Comparison of ENCODE assay signal across 10 cellular contexts in genomic region chr12:123131291-123131831, GRCh38. TPM values are rescaled to one million over a fixed set of nuclear protein-coding genes. Genes with fewer than 3 reads are reported as not detected.
DNase-seq lines count a peak whose midpoint lies in the region; ATAC-seq and TF ChIP-seq lines count a peak whose summit lies in the region.
"Had no signal": no experiment of that assay in that cellular context is flagged by ENCODE, and none has a peak within 500 bp of the region (broad histone marks: within the 10 kb centered on the region; RNA-seq: fewer than 3 reads in every experiment).

No MANE protein-coding gene starts in this region.

- no peak for TF ChIP-seq POLR2A in HCT116 (IDR thresholded peaks at IDR 0.05; ENCODE audit: borderline replicate concordance, extremely low read depth, insufficient read depth, insufficient read length)

- peaks cover 4% of the 10 kb centered on the region for H3K9me3 Mint-ChIP-seq in endodermal cell

- H3K4me3 ChIP-seq in HCT116 (replicated peaks in 1 of 2; ENCODE audit: low read depth in 1 of 2, low read length in 2 of 2) = no peak overlapping the region
- H3K4me3 ChIP-seq in OCI-LY7 (ENCODE audit: low read depth, low read length, poor library complexity, severe bottlenecking) = no peak overlapping the region
- H3K4me3 ChIP-seq in endodermal cell (ENCODE audit: low read length) = no peak overlapping the region
- no peak overlapping the region for H3K4me3 ChIP-seq in parathyroid adenoma (ENCODE audit: low read depth, low read length)
- H3K4me3 ChIP-seq: SK-N-MC had no signal

- RAD21 ChIA-PET in HCT116 (lab: Charles Lee; ENCODE audit: low non-redundant PET in 1 of 2, low total read pairs in 2 of 2, uncharacterized antibody in 2 of 2, unreplicated experiment in 2 of 2) = no interaction called here

- H3K36me3 ChIP-seq in HCT116 (ENCODE audit: control insufficient read depth in 1 of 2, insufficient read depth in 2 of 2, low read length in 2 of 2) (no peaks in the 10 kb centered on the region), OCI-LY7 (ENCODE audit: insufficient read depth, low read length) (no peaks in the 10 kb centered on the region), endodermal cell (ENCODE audit: control insufficient read depth, insufficient read depth, low read length) (no peaks in the 10 kb centered on the region), parathyroid adenoma (ENCODE audit: control insufficient read depth, insufficient read depth, low read length) (no peaks in the 10 kb centered on the region)

- peak; percentile 13; the same call in 1 of the 2 replicates for ATAC-seq in HCT116
- ATAC-seq in GM19397 (IDR thresholded peaks at IDR 0.05; ENCODE audit: unreplicated experiment) = no peak
- no peak for ATAC-seq in GM21528 (IDR thresholded peaks at IDR 0.05; ENCODE audit: low FRiP score, unreplicated experiment)

- no peak overlapping the region for H3K27ac ChIP-seq in HCT116 (ENCODE audit: low read depth, low read length)
- no peak overlapping the region for H3K27ac ChIP-seq in OCI-LY7 (ENCODE audit: low read depth, low read length, poor library complexity, severe bottlenecking)
- H3K27ac ChIP-seq in endodermal cell (ENCODE audit: low read depth, low read length) = no peak overlapping the region
- peak overlapping the region; percentile 37 for H3K27ac ChIP-seq in parathyroid adenoma
- H3K27ac ChIP-seq: SK-N-MC had no signal

- H3K4me2 ChIP-seq in HCT116 (ENCODE audit: low read length) (peak overlapping the region; percentile 21), OCI-LY7 (ENCODE audit: low read length) (peak overlapping the region; percentile 28; the same call in 1 of the 2 replicates), parathyroid adenoma (ENCODE audit: low read length) (no peak overlapping the region)

- POLR2A ChIA-PET in HCT116 (lab: Charles Lee) (no interaction called here), OCI-LY7 (lab: Charles Lee) (no interaction called here)

- peaks cover 10% of the 10 kb centered on the region for H3K4me1 Mint-ChIP-seq in endodermal cell

- no peaks in the 10 kb centered on the region for H3K27me3 Mint-ChIP-seq in endodermal cell (ENCODE audit: insufficient read depth)

- H3K79me2 ChIP-seq in HCT116 (ENCODE audit: insufficient read depth, low read length) (peaks cover 7% of the 10 kb centered on the region; the same call in 1 of the 2 replicates), OCI-LY7 (ENCODE audit: insufficient read depth, low read depth, low read length) (no peaks in the 10 kb centered on the region), parathyroid adenoma (peaks cover 35% of the 10 kb centered on the region)

- no peak overlapping the region for H2AFZ ChIP-seq in HCT116 (ENCODE audit: low read depth, low read length, poor library complexity, severe bottlenecking)
- H2AFZ ChIP-seq in OCI-LY7 (ENCODE audit: low read length) = peak overlapping the region; percentile 62; the same call in 1 of the 2 replicates
- H2AFZ ChIP-seq in parathyroid adenoma = no peak overlapping the region

- no TSS peak for BruUV-seq in HCT116 (replicated peaks; lab: Mats Ljungman, UMichigan)
- no TSS peak for BruUV-seq in OCI-LY7 (replicated peaks; lab: Mats Ljungman, UMichigan)

- intact Hi-C loops in HCT116 (cut with micrococcal nuclease) (no loop called here), OCI-LY7 (cut with micrococcal nuclease; ENCODE audit: unreplicated experiment) (no loop called here), head of caudate nucleus (cut with DNase I) (no loop called here)

- peaks cover 7% of the 10 kb centered on the region for H3K36me3 Mint-ChIP-seq in endodermal cell (ENCODE audit: low read depth)

- H3K27ac Mint-ChIP-seq in endodermal cell = peak overlapping the region; percentile 75

- TF ChIP-seq CTCF in HCT116 (IDR thresholded peaks at IDR 0.05 in 2 of 3, conservative IDR thresholded peaks at IDR 0.05 in 1 of 3; ENCODE audit: borderline replicate concordance in 1 of 3, insufficient read depth in 1 of 3, low read depth in 2 of 3, low read length in 2 of 3) (no peak), OCI-LY7 (conservative IDR thresholded peaks at IDR 0.05; ENCODE audit: low read length) (no peak), endodermal cell (conservative IDR thresholded peaks at IDR 0.05) (no peak), parathyroid adenoma (IDR thresholded peaks at IDR 0.05) (no peak)

- no peak for TF ChIP-seq RAD21 in HCT116 (IDR thresholded peaks at IDR 0.05; ENCODE audit: low read depth)

- no peak overlapping the region for H3K4me3 Mint-ChIP-seq in endodermal cell
- H3K4me3 Mint-ChIP-seq: brain had no signal

- H3K9ac ChIP-seq in HCT116 (ENCODE audit: low read length) = no peak overlapping the region
- no peak overlapping the region for H3K9ac ChIP-seq in endodermal cell (ENCODE audit: extremely low read depth, low read length, poor library complexity, severe bottlenecking)
- no peak overlapping the region for H3K9ac ChIP-seq in parathyroid adenoma

- H3K27me3 ChIP-seq in HCT116 (ENCODE audit: insufficient read depth, low read length) (no peaks in the 10 kb centered on the region), endodermal cell (ENCODE audit: control insufficient read depth, insufficient read depth, low read length, poor library complexity, severe bottlenecking) (no peaks in the 10 kb centered on the region), parathyroid adenoma (ENCODE audit: control insufficient read depth, insufficient read depth, low read length) (no peaks in the 10 kb centered on the region)

- H4K20me1 ChIP-seq in HCT116 (ENCODE audit: insufficient read depth) = no peaks in the 10 kb centered on the region
- no peaks in the 10 kb centered on the region for H4K20me1 ChIP-seq in OCI-LY7 (ENCODE audit: insufficient read depth, low read length)

- 94% methylated on average over 3 to 4 of the region's 4 CpGs for WGBS in endodermal cell (ENCODE audit: insufficient coverage in 1 of 2, insufficient read length in 1 of 2), 2 experiments

- DNase-seq in HCT116 (ENCODE audit: low read depth, low spot score) = no peak
- no peak for DNase-seq in OCI-LY7 (ENCODE audit: low spot score)
- peak; percentile 64 for DNase-seq in endodermal cell
- DNase-seq in NCI-H82 treated with DMSO at 0.1 percent for 48 hours (lab: John Stamatoyannopoulos, UW; ENCODE audit: unreplicated experiment) = no peak
- DNase-seq in head of caudate nucleus = no peak

- CTCF ChIA-PET in HCT116 (lab: Charles Lee) = no interaction called here
- CTCF ChIA-PET in OCI-LY7 (lab: Charles Lee; ENCODE audit: unreplicated experiment) = no interaction called here

- H3K9me3 ChIP-seq in HCT116 (ENCODE audit: control insufficient read depth in 1 of 2, insufficient read depth in 1 of 2, low read depth in 1 of 2, low read length in 2 of 2) (no peaks in the 10 kb centered on the region), OCI-LY7 (ENCODE audit: low read length) (no peaks in the 10 kb centered on the region), endodermal cell (ENCODE audit: control insufficient read depth, low read length) (no peaks in the 10 kb centered on the region), parathyroid adenoma (ENCODE audit: control insufficient read depth, low read length) (no peaks in the 10 kb centered on the region)

- peaks cover 11 to 58% of the 10 kb centered on the region in 2 experiments for H3K4me1 ChIP-seq in HCT116 (ENCODE audit: control insufficient read depth in 1 of 2, insufficient read depth in 2 of 2, low read length in 2 of 2)
- H3K4me1 ChIP-seq in OCI-LY7 (ENCODE audit: insufficient read depth, low read length, poor library complexity, severe bottlenecking) = peaks cover 11% of the 10 kb centered on the region
- H3K4me1 ChIP-seq in endodermal cell (ENCODE audit: control insufficient read depth, insufficient read depth, low read length) = no peaks in the 10 kb centered on the region
- peaks cover 7% of the 10 kb centered on the region for H3K4me1 ChIP-seq in parathyroid adenoma

- H3K9me2 ChIP-seq in HCT116 (ENCODE audit: insufficient read depth) (no peaks in the 10 kb centered on the region), OCI-LY7 (ENCODE audit: insufficient read depth, low read length) (no peaks in the 10 kb centered on the region)

TF ChIP-seq in HCT116, 20 proteins besides CTCF, POLR2A, EP300 and RAD21:
- TF ChIP-seq ELF1 (IDR thresholded peaks at IDR 0.05; ENCODE audit: borderline replicate concordance, low read depth) (no peak), FOSL1 (IDR thresholded peaks at IDR 0.05; ENCODE audit: low read depth) (no peak), SP1 (IDR thresholded peaks at IDR 0.05; ENCODE audit: low read depth) (no peak), EZH2phosphoT487 (IDR thresholded peaks at IDR 0.05; ENCODE audit: borderline replicate concordance) (no peak), TCF7L2 (IDR thresholded peaks at IDR 0.05; ENCODE audit: borderline replicate concordance, extremely low read depth, insufficient read depth, insufficient read length) (no peak), ATF3 (IDR thresholded peaks at IDR 0.05) (no peak), SRF (IDR thresholded peaks at IDR 0.05; ENCODE audit: low read depth) (no peak), SIN3A (IDR thresholded peaks at IDR 0.05; ENCODE audit: low read depth) (no peak), MAX (IDR thresholded peaks at IDR 0.05) (no peak), CBX3 (IDR thresholded peaks at IDR 0.05; ENCODE audit: low read depth) (no peak), EGR1 (IDR thresholded peaks at IDR 0.05; ENCODE audit: low read depth) (no peak), YY1 (IDR thresholded peaks at IDR 0.05; ENCODE audit: extremely low read depth, insufficient replicate concordance, low read depth, low read length) (no peak), ZNF274 (IDR thresholded peaks at IDR 0.05; ENCODE audit: low read depth, low read length) (no peak)
TF ChIP-seq in HCT116: peak in this region for 0.

RNA-seq across cellular contexts. Expression of gene PITPNM2, which starts 19.5 kb away (rescaled TPM):
- total RNA-seq in HCT116 (2021; ENCODE audit: unreplicated experiment) (15.2 TPM), OCI-LY7 (2022) (0.42 and 0.77 TPM in 2 replicates), endodermal cell (10 to 100 TPM in 1 of 2 donors, 1 to 10 TPM in 1; 3.2 to 13.4 TPM)
- 8.9 and 13.6 TPM in 2 replicates for polyA plus RNA-seq in HCT116 (2012)
- total RNA-seq in OCI-LY7 (2014; rRNA removed; shearing (Covaris generic)) = 0.13 and 0.73 TPM in 2 replicates
- 3.0 TPM for polyA plus RNA-seq in endodermal cell (2013, experiment 1 of 2)
- polyA plus RNA-seq in endodermal cell (2013, experiment 2 of 2) = 2.6 TPM
